ENCODE assay signal across 11 cellular contexts in the genomic region with DNA sequence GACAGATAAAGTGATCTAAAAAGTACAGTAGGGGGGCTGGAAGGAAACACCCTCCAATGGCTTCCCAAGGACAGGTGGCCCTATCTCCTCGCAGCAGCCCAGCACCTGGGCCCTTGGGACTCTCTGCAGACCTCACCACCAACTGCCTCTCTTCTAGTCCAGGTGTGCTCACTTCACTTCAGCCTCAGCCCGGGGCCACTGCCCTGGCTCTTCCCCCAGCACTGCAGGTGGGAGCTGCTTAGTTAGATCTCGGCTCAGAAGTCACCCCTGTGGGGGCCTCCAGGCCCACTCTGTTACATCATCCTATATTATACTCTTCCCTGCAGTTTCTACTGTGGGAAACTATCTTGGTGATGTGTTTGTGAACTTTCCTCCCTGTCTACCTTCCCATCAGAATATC. TPM values are rescaled to one million over a fixed set of nuclear protein-coding genes. Genes with fewer than 3 reads are reported as not detected.
DNase-seq lines count a peak whose midpoint lies in the region; ATAC-seq, FAIRE-seq and TF ChIP-seq lines count a peak whose summit lies in the region.
"Had no signal": no experiment of that assay in that cellular context is flagged by ENCODE, and none has a peak within 500 bp of the region (broad histone marks: within the 10 kb centered on the region; RNA-seq: fewer than 3 reads in every experiment).

No MANE protein-coding gene starts in this region.

- no peak overlapping the region for H2BK20ac ChIP-seq in H9 (ENCODE audit: low read depth, low read length, poor library complexity, severe bottlenecking)

- peaks cover 3 to 14% (median 11%) of the 10 kb centered on the region in 3 experiments; a peak in 4 of 7 replicates for H3K36me3 Mint-ChIP-seq in H9 (ENCODE audit: insufficient read depth in 1 of 3, low read depth in 3 of 3)

- H4K91ac ChIP-seq in H9 (ENCODE audit: insufficient read length, low read depth, low read length): no peak overlapping the region

- ATAC-seq in GM19455 (IDR thresholded peaks at IDR 0.05; ENCODE audit: unreplicated experiment): no peak
- no peak for ATAC-seq in HG03460 (IDR thresholded peaks at IDR 0.05; ENCODE audit: unreplicated experiment)

- no peak overlapping the region for H4K5ac ChIP-seq in H9 (ENCODE audit: insufficient read length, low read depth, low read length)

- no peak overlapping the region for H2AK5ac ChIP-seq in H9 (ENCODE audit: insufficient read length, low read length)

- no peak for DNase-seq in H9
- no peak for DNase-seq in WERI-Rb-1
- DNase-seq in GM19239 (ENCODE audit: insufficient read length, low spot score): no peak
- no peak for DNase-seq in NCI-H345 (lab: John Stamatoyannopoulos, UW)

- H3K9me3 Mint-ChIP-seq in H9: no peaks in the 10 kb centered on the region
- H3K9me3 Mint-ChIP-seq: dendritic cell treated with granulocyte-macrophage colony-stimulating factor and Interleukin-4, amounts not matched to agents 40 ng/mL and 50 ng/mL, for 4 days had no signal

- no peaks in the 10 kb centered on the region for H4K20me1 ChIP-seq in H9 (ENCODE audit: control insufficient read depth, insufficient read depth, insufficient read length)

- peak overlapping the region; percentile 70 to 76 for H3K4me3 Mint-ChIP-seq in H9

- peak overlapping the region; percentile 28; the same call in 1 of the 2 replicates for H3K14ac ChIP-seq in H9 (ENCODE audit: insufficient read depth, low read length)

- H3T11ph ChIP-seq in H9 (ENCODE audit: low read length): no peak overlapping the region

- H3K4me3 ChIP-seq in WERI-Rb-1 (ENCODE audit: low read depth, low read length) (peak overlapping the region; percentile 53), iPS-18a (ENCODE audit: low read length) (peak overlapping the region; percentile 75), skeletal muscle tissue (ENCODE audit: low read length in 3 of 3) (peak overlapping the region; percentile 62 to 92 (median 65))
- H3K4me3 ChIP-seq: mucosa of descending colon had no signal

- H3K79me1 ChIP-seq in H9 (ENCODE audit: insufficient read depth, low read depth, low read length, poor library complexity, severe bottlenecking): no peaks in the 10 kb centered on the region

- peaks cover 10% of the 10 kb centered on the region for H3K23me2 ChIP-seq in H9 (ENCODE audit: insufficient read length, low read depth, low read length, poor library complexity, severe bottlenecking)

- no peaks in the 10 kb centered on the region for H3K36me3 ChIP-seq in WERI-Rb-1
- H3K36me3 ChIP-seq in iPS-18a (ENCODE audit: control insufficient read depth, low read depth, low read length): peaks cover 6% of the 10 kb centered on the region
- peaks cover 13 to 23% (median 20%) of the 10 kb centered on the region in 3 donors for H3K36me3 ChIP-seq in skeletal muscle tissue (ENCODE audit: control insufficient read depth in 3 of 3, insufficient read depth in 3 of 3, low read length in 3 of 3)

- H3K4me2 ChIP-seq in H9 (ENCODE audit: insufficient read depth, insufficient read length, low read length): peak overlapping the region; percentile 78

- H3K4me1 ChIP-seq in H9 (ENCODE audit: insufficient read depth, low read length) (no peaks in the 10 kb centered on the region), iPS-18a (ENCODE audit: control insufficient read depth, low read depth, low read length) (peaks cover 16% of the 10 kb centered on the region), skeletal muscle tissue (ENCODE audit: control insufficient read depth in 3 of 3, insufficient read depth in 3 of 3, low read length in 3 of 3) (peaks cover 50 to 79% (median 76%) of the 10 kb centered on the region in 3 donors)

- H3K18ac ChIP-seq in H9 (ENCODE audit: insufficient read length, low read depth, low read length): peak overlapping the region; percentile 56

- H2AFZ ChIP-seq in H9 (ENCODE audit: low read length): no peak overlapping the region

- H2BK5ac ChIP-seq in H9 (ENCODE audit: insufficient read length, low read length): no peak overlapping the region

- TF ChIP-seq CTCF in H9 (conservative IDR thresholded peaks at IDR 0.05): no peak
- no peak for TF ChIP-seq CTCF in WERI-Rb-1 (IDR thresholded peaks at IDR 0.05; ENCODE audit: low read depth, low read length)

- H3K56ac ChIP-seq in H9 (ENCODE audit: insufficient read length, low read depth, low read length): no peak overlapping the region

- peak overlapping the region in 2 of 3 experiments; percentile 54 to 78; a peak in 3 of 7 replicates for H3K27ac Mint-ChIP-seq in H9

- WGBS in H9 (ENCODE audit: extremely low coverage, insufficient read length, low lambda C conversion rate): no CpG with 5 or more reads among the region's 3 CpGs

- no peak overlapping the region for H2BK15ac ChIP-seq in H9 (ENCODE audit: low read depth, low read length)

- no peak overlapping the region for H2BK12ac ChIP-seq in H9 (ENCODE audit: insufficient read length, low read depth, low read length)

- H4K8ac ChIP-seq in H9 (replicated peaks; ENCODE audit: insufficient read length, low read depth, low read length): no peak overlapping the region

- H3K27me3 Mint-ChIP-seq in H9 (ENCODE audit: low read depth): peaks cover 21% of the 10 kb centered on the region

- no peak overlapping the region for H2BK120ac ChIP-seq in H9 (ENCODE audit: low read depth, low read length, poor library complexity, severe bottlenecking)

- H3K79me2 ChIP-seq in H9 (ENCODE audit: insufficient read depth, low read length): no peaks in the 10 kb centered on the region

- no peaks in the 10 kb centered on the region; the same call in 1 of the 2 replicates for H3K27me3 ChIP-seq in H9 (ENCODE audit: insufficient read depth, low read length)
- H3K27me3 ChIP-seq in WERI-Rb-1 (ENCODE audit: insufficient read depth, low read depth, severe bottlenecking): no peaks in the 10 kb centered on the region
- H3K27me3 ChIP-seq in iPS-18a (ENCODE audit: control insufficient read depth, insufficient read depth, low read length): peaks cover 22% of the 10 kb centered on the region
- peaks cover 0 to 4% (median 0%) of the 10 kb centered on the region in 3 donors for H3K27me3 ChIP-seq in skeletal muscle tissue (ENCODE audit: control insufficient read depth in 3 of 3, insufficient read depth in 3 of 3, low read length in 3 of 3)

- H3K9ac ChIP-seq in H9 (ENCODE audit: extremely low read depth, insufficient read length, low read length): no peak overlapping the region
- H3K9ac ChIP-seq in iPS-18a (ENCODE audit: low read length): peak overlapping the region; percentile 13
- peak overlapping the region; percentile 66 to 99 (median 82) for H3K9ac ChIP-seq in skeletal muscle tissue (ENCODE audit: low read depth in 1 of 3, low read length in 3 of 3)

- no peak overlapping the region for H3K27ac ChIP-seq in H9 (ENCODE audit: insufficient read length, low read depth, low read length)
- H3K27ac ChIP-seq in WERI-Rb-1: peak overlapping the region; percentile 61
- H3K27ac ChIP-seq in iPS-18a (ENCODE audit: low read length): no peak overlapping the region
- H3K27ac ChIP-seq in skeletal muscle tissue (ENCODE audit: low read depth, low read length): peak overlapping the region; percentile 89

- FAIRE-seq in GM19239 (lab: Jason Lieb, UNC): no peak
- FAIRE-seq: TTC549 had no signal

- peaks cover 19 to 20% of the 10 kb centered on the region in 2 experiments for H3K4me1 Mint-ChIP-seq in H9

- no peak overlapping the region for H3K23ac ChIP-seq in H9 (ENCODE audit: insufficient read length, low read depth, low read length)

- H3K4ac ChIP-seq in H9 (ENCODE audit: low read depth, low read length): no peak overlapping the region

- H3K9me3 ChIP-seq in H9 (ENCODE audit: control insufficient read depth, low read depth, low read length): no peaks in the 10 kb centered on the region
- no peaks in the 10 kb centered on the region for H3K9me3 ChIP-seq in WERI-Rb-1 (ENCODE audit: severe bottlenecking)
- no peaks in the 10 kb centered on the region for H3K9me3 ChIP-seq in iPS-18a (ENCODE audit: control insufficient read depth, low read depth, low read length)
- no peaks in the 10 kb centered on the region for H3K9me3 ChIP-seq in skeletal muscle tissue (ENCODE audit: control insufficient read depth in 3 of 3, low read length in 3 of 3)
- H3K9me3 ChIP-seq: mucosa of descending colon had no signal

RNA-seq across cellular contexts. Expression of gene KLF15, which starts 2.0 kb away (rescaled TPM):
- total RNA-seq in H9 (2021): 10.8 and 11.4 TPM in 2 replicates
- total RNA-seq in skeletal muscle tissue: 2.6 TPM

RNA-seq across cellular contexts. Expression of gene CFAP100, which starts 39.5 kb away (rescaled TPM):
- total RNA-seq in H9 (2021) (0.26 and 0.44 TPM in 2 replicates), skeletal muscle tissue (not detected)
- total RNA-seq: mucosa of descending colon had no signal

Comparison
In these comparisons a context has a peak if more than half of its experiments do, and no peak if none do; other contexts are left out.
1. H3K27ac ChIP-seq: peak in WERI-Rb-1 (single experiment) and skeletal muscle tissue (single experiment); none in H9 (single experiment) and iPS-18a (single experiment).
2. Peak in every context shown above with its lines, with median percentiles within 50 percentile points of each other: H3K4me3 ChIP-seq.